Comparison of ENCODE assay signal across 2 cellular contexts in genomic region chr1:117150316-117150715, GRCh38.
TF ChIP-seq lines count a peak whose summit lies in the region.

No MANE protein-coding gene starts in this region.

TF ChIP-seq in IMR-90, 13 proteins besides CTCF, POLR2A, EP300 and RAD21:
- TF ChIP-seq FOS (IDR thresholded peaks at IDR 0.05; ENCODE audit: low read depth, low read length): no peak
- TF ChIP-seq CEBPB (IDR thresholded peaks at IDR 0.05; ENCODE audit: low read depth, low read length): peak; percentile 23; the same call in 1 of the 2 replicates
- TF ChIP-seq CHD1 (IDR thresholded peaks at IDR 0.05; ENCODE audit: low read depth, low read length): no peak

TF ChIP-seq in endothelial cell of umbilical vein, 7 proteins besides CTCF, POLR2A, EP300 and RAD21:
- TF ChIP-seq MYC (IDR thresholded peaks at IDR 0.05; ENCODE audit: low read depth, low read length) (no peak), GATA2 (IDR thresholded peaks at IDR 0.05; ENCODE audit: insufficient read depth, insufficient read length, low read depth, low read length) (no peak), EZH2 (IDR thresholded peaks at IDR 0.05; ENCODE audit: borderline replicate concordance, low read depth, low read length, severe bottlenecking) (no peak), POLR2AphosphoS5 (IDR thresholded peaks at IDR 0.05; ENCODE audit: insufficient read depth, low read depth, low read length) (no peak), JUN (IDR thresholded peaks at IDR 0.05; ENCODE audit: borderline replicate concordance, insufficient read depth, insufficient read length, low read depth) (no peak), MAX (IDR thresholded peaks at IDR 0.05; ENCODE audit: insufficient read depth, insufficient read length) (no peak), FOS (IDR thresholded peaks at IDR 0.05; ENCODE audit: borderline replicate concordance, insufficient read depth, low read length) (no peak)
TF ChIP-seq in endothelial cell of umbilical vein: peak in this region for 0.
